In genomic region chr7:132498319-132498718, GRCh38 we compare ENCODE assay signal across 27 cellular contexts.
DNase-seq lines count a peak whose midpoint lies in the region; ATAC-seq and FAIRE-seq lines count a peak whose summit lies in the region.
"Had no signal": no experiment of that assay in that cellular context is flagged by ENCODE, and none has a peak within 500 bp of the region (broad histone marks: within the 10 kb centered on the region; RNA-seq: fewer than 3 reads in every experiment).

No MANE protein-coding gene starts in this region.

- peak overlapping the region; percentile 5 for H3K27ac Mint-ChIP-seq in activated CD4-positive, alpha-beta T cell treated with anti-CD3 and anti-CD28 coated beads, Interleukin-2, amount 10 ng/mL, durations not matched to agents 24 days and 14 days
- H3K27ac Mint-ChIP-seq in activated CD4-positive, alpha-beta T cell treated with anti-CD3 and anti-CD28 coated beads for 36 hours: no peak overlapping the region
- H3K27ac Mint-ChIP-seq: B cell; CD4-positive, CD25-positive, alpha-beta regulatory T cell; CD8-positive, alpha-beta memory T cell had no signal

- H3K27me3 ChIP-seq in small intestine (ENCODE audit: control insufficient read depth in 2 of 2, insufficient read depth in 2 of 2, low read length in 2 of 2): no peaks in the 10 kb centered on the region
- H3K27me3 ChIP-seq: BLaER1 had no signal

- FAIRE-seq in small intestine (lab: Jason Lieb, UNC): no peak
- FAIRE-seq: A549, GM12878, GM12892, GM18507, GM19239 had no signal

- DNase-seq in activated CD4-positive, alpha-beta T cell treated with anti-CD3 and anti-CD28 coated beads, Interleukin-2, amount 10 ng/mL, durations not matched to agents 24 days and 14 days: no peak
- no peak for DNase-seq in activated CD4-positive, alpha-beta T cell treated with anti-CD3 and anti-CD28 coated beads for 36 hours
- DNase-seq in SK-N-DZ (ENCODE audit: low spot score) (peak; percentile 40), small intestine (peak; percentile 10)
- no peak for DNase-seq in activated effector memory CD4-positive, alpha-beta T cell treated with Interleukin-2 at 50 U/mL for 16 hours
- DNase-seq: AML-193; CD4-positive, alpha-beta memory T cell; CD4-positive, CD25-positive, alpha-beta regulatory T cell; CD8-positive, alpha-beta memory T cell; COR-L47; DMS 273 treated with DMSO at 0.1 percent for 48 hours; DMS153; DMS53; DMS79; DND-41; EL; GDM1 had no signal

- H3K4me1 Mint-ChIP-seq in activated CD4-positive, alpha-beta T cell treated with anti-CD3 and anti-CD28 coated beads, Interleukin-2, amount 10 ng/mL, durations not matched to agents 24 days and 14 days: peaks cover 9% of the 10 kb centered on the region
- no peaks in the 10 kb centered on the region for H3K4me1 Mint-ChIP-seq in activated CD4-positive, alpha-beta T cell treated with anti-CD3 and anti-CD28 coated beads for 36 hours
- H3K4me1 Mint-ChIP-seq: B cell; CD14-positive monocyte; CD4-positive, CD25-positive, alpha-beta regulatory T cell had no signal

- H3K36me3 Mint-ChIP-seq in activated CD4-positive, alpha-beta T cell treated with anti-CD3 and anti-CD28 coated beads, Interleukin-2, amount 10 ng/mL, durations not matched to agents 24 days and 14 days (ENCODE audit: low read depth): peaks cover 10% of the 10 kb centered on the region
- H3K36me3 Mint-ChIP-seq in activated CD4-positive, alpha-beta T cell treated with anti-CD3 and anti-CD28 coated beads for 36 hours (ENCODE audit: low read depth): no peaks in the 10 kb centered on the region
- H3K36me3 Mint-ChIP-seq: CD14-positive monocyte; CD4-positive, alpha-beta memory T cell; CD4-positive, CD25-positive, alpha-beta regulatory T cell had no signal

- H3K9me3 ChIP-seq in small intestine (ENCODE audit: control insufficient read depth, low read depth): no peaks in the 10 kb centered on the region
- H3K9me3 ChIP-seq: A549, BLaER1 had no signal

- H3K27ac ChIP-seq in small intestine (ENCODE audit: low read depth in 1 of 2, low read length in 1 of 2): no peak overlapping the region
- H3K27ac ChIP-seq: 22Rv1, A549, BLaER1 had no signal

- intact Hi-C loops in activated CD4-positive, alpha-beta T cell treated with anti-CD3 and anti-CD28 coated beads, Interleukin-2, amount 10 ng/mL, durations not matched to agents 24 days and 14 days (cut with micrococcal nuclease): no loop called here
- intact Hi-C loops in activated CD4-positive, alpha-beta T cell treated with anti-CD3 and anti-CD28 coated beads for 36 hours (cut with DNase I, micrococcal nuclease): no loop called here

- POLR2A ChIA-PET in activated CD4-positive, alpha-beta T cell treated with anti-CD3 and anti-CD28 coated beads for 36 hours (lab: Charles Lee): no interaction called here

- no peak overlapping the region for H3K4me3 Mint-ChIP-seq in activated CD4-positive, alpha-beta T cell treated with anti-CD3 and anti-CD28 coated beads, Interleukin-2, amount 10 ng/mL, durations not matched to agents 24 days and 14 days
- H3K4me3 Mint-ChIP-seq in activated CD4-positive, alpha-beta T cell treated with anti-CD3 and anti-CD28 coated beads for 36 hours: no peak overlapping the region
- H3K4me3 Mint-ChIP-seq: B cell; CD14-positive monocyte; CD4-positive, alpha-beta memory T cell; CD4-positive, CD25-positive, alpha-beta regulatory T cell; CD8-positive, alpha-beta memory T cell had no signal

- no peaks in the 10 kb centered on the region for H3K4me1 ChIP-seq in small intestine (ENCODE audit: control insufficient read depth in 2 of 2, insufficient read depth in 1 of 2, low read depth in 1 of 2, low read length in 1 of 2)
- H3K4me1 ChIP-seq: A549 had no signal

- CTCF ChIA-PET in activated CD4-positive, alpha-beta T cell treated with anti-CD3 and anti-CD28 coated beads for 36 hours (lab: Charles Lee): no interaction called here

- no peaks in the 10 kb centered on the region for H3K36me3 ChIP-seq in small intestine (ENCODE audit: control insufficient read depth in 2 of 2, insufficient read depth in 2 of 2, low read length in 2 of 2)
- H3K36me3 ChIP-seq: BLaER1 had no signal

- peaks cover 20% of the 10 kb centered on the region for H3K27me3 Mint-ChIP-seq in activated CD4-positive, alpha-beta T cell treated with anti-CD3 and anti-CD28 coated beads, Interleukin-2, amount 10 ng/mL, durations not matched to agents 24 days and 14 days
- H3K27me3 Mint-ChIP-seq in activated CD4-positive, alpha-beta T cell treated with anti-CD3 and anti-CD28 coated beads for 36 hours: no peaks in the 10 kb centered on the region
- H3K27me3 Mint-ChIP-seq: CD4-positive, CD25-positive, alpha-beta regulatory T cell had no signal

- no peak for ATAC-seq in activated CD4-positive, alpha-beta T cell treated with anti-CD3 and anti-CD28 coated beads for 36 hours
- ATAC-seq in GM18519 (IDR thresholded peaks at IDR 0.05; ENCODE audit: low FRiP score, unreplicated experiment): no peak
- ATAC-seq: A549, GM12878 had no signal

- 48 to 67% (median 51%) methylated on average over 4 of the region's 4 CpGs for WGBS in small intestine, 3 donors

- peaks cover 7% of the 10 kb centered on the region for H3K9me3 Mint-ChIP-seq in activated CD4-positive, alpha-beta T cell treated with anti-CD3 and anti-CD28 coated beads, Interleukin-2, amount 10 ng/mL, durations not matched to agents 24 days and 14 days
- H3K9me3 Mint-ChIP-seq in activated CD4-positive, alpha-beta T cell treated with anti-CD3 and anti-CD28 coated beads for 36 hours (ENCODE audit: low read depth): no peaks in the 10 kb centered on the region
- H3K9me3 Mint-ChIP-seq: CD14-positive monocyte had no signal

- H3K4me3 ChIP-seq in small intestine (ENCODE audit: low read depth in 1 of 2, low read length in 2 of 2): no peak overlapping the region
- H3K4me3 ChIP-seq: A549, BLaER1, GM12878 had no signal

Comparison
In these comparisons a context has a peak if more than half of its experiments do, and no peak if none do; other contexts are left out.
1. DNase-seq: peak in SK-N-DZ (single experiment) and small intestine (single experiment); none in activated CD4-positive, alpha-beta T cell treated with anti-CD3 and anti-CD28 coated beads, Interleukin-2, amount 10 ng/mL, durations not matched to agents 24 days and 14 days (single experiment), activated CD4-positive, alpha-beta T cell treated with anti-CD3 and anti-CD28 coated beads for 36 hours (single experiment) and activated effector memory CD4-positive, alpha-beta T cell treated with Interleukin-2 at 50 U/mL for 16 hours (single experiment).